ENCODE assay signal across 10 cellular contexts in genomic region chr2:3563521-3563976, GRCh38. TPM values are rescaled to one million over a fixed set of nuclear protein-coding genes. Genes with fewer than 3 reads are reported as not detected.
DNase-seq lines count a peak whose midpoint lies in the region; ATAC-seq and TF ChIP-seq lines count a peak whose summit lies in the region.
"Had no signal": no experiment of that assay in that cellular context is flagged by ENCODE, and none has a peak within 500 bp of the region (broad histone marks: within the 10 kb centered on the region; RNA-seq: fewer than 3 reads in every experiment).

No MANE protein-coding gene starts in this region.

- H3K4me3 Mint-ChIP-seq in activated T-cell treated with anti-CD3 and anti-CD28 coated beads, Interleukin-2, amount 50 U/mL, for 24 hours, result no peak overlapping the region
- H3K4me3 Mint-ChIP-seq in activated T-cell treated with anti-CD3 and anti-CD28 coated beads, Interleukin-2, amount 50 U/mL, for 4 hours, result no peak overlapping the region
- peak overlapping the region; percentile 77 for H3K4me3 Mint-ChIP-seq in stimulated activated memory B cell treated with anti-CD40 and anti-IgM and Interleukin-4, amounts not matched to agents 10 μg/mL and 1 μg/mL and 100 μg/mL, for 72 hours

- intact Hi-C loops in transverse colon (cut with DNase I; ENCODE audit: low total_unique reads), result no loop called here

- no peak for TF ChIP-seq EP300 in transverse colon (IDR thresholded peaks at IDR 0.05; ENCODE audit: low read depth)

- H3K27me3 Mint-ChIP-seq in activated T-cell treated with anti-CD3 and anti-CD28 coated beads, Interleukin-2, amount 50 U/mL, for 24 hours, result no peaks in the 10 kb centered on the region
- H3K27me3 Mint-ChIP-seq in activated T-cell treated with anti-CD3 and anti-CD28 coated beads, Interleukin-2, amount 50 U/mL, for 4 hours (ENCODE audit: low read depth), result no peaks in the 10 kb centered on the region
- H3K27me3 Mint-ChIP-seq in stimulated activated memory B cell treated with anti-CD40 and anti-IgM and Interleukin-4, amounts not matched to agents 10 μg/mL and 1 μg/mL and 100 μg/mL, for 72 hours, result no peaks in the 10 kb centered on the region

- H3K9me3 ChIP-seq in transverse colon, result no peaks in the 10 kb centered on the region

- H3K27me3 ChIP-seq in transverse colon, result no peaks in the 10 kb centered on the region

- WGBS in transverse colon (ENCODE audit: low coverage in 1 of 2), 2 donors, result 79% methylated on average over 5 of the region's 5 CpGs; no CpG with 5 or more reads in 1 of the 2 donors

- no peak for ATAC-seq in activated T-cell treated with anti-CD3 and anti-CD28 coated beads, Interleukin-2, amount 50 U/mL, for 4 hours
- ATAC-seq in GM21737 (IDR thresholded peaks at IDR 0.05; ENCODE audit: unreplicated experiment), result peak; percentile 41
- peak; percentile 52 for ATAC-seq in HG03196 (IDR thresholded peaks at IDR 0.05; ENCODE audit: unreplicated experiment)
- peak; percentile 77 for ATAC-seq in stimulated activated memory B cell treated with anti-CD40 and anti-IgM and Interleukin-4, amounts not matched to agents 10 μg/mL and 1 μg/mL and 100 μg/mL, for 72 hours
- ATAC-seq in stimulated activated naive CD8-positive, alpha-beta T cell treated with anti-CD3 and anti-CD28 coated beads, Interleukin-15, Interleukin-2, amounts not matched to agents 100 U/mL and 50 U/mL, for 24 hours, result no peak

- peaks cover 20% of the 10 kb centered on the region for H3K4me1 Mint-ChIP-seq in activated T-cell treated with anti-CD3 and anti-CD28 coated beads, Interleukin-2, amount 50 U/mL, for 24 hours (ENCODE audit: low read depth)
- H3K4me1 Mint-ChIP-seq in activated T-cell treated with anti-CD3 and anti-CD28 coated beads, Interleukin-2, amount 50 U/mL, for 4 hours (ENCODE audit: low read depth), result peaks cover 9% of the 10 kb centered on the region
- H3K4me1 Mint-ChIP-seq in stimulated activated memory B cell treated with anti-CD40 and anti-IgM and Interleukin-4, amounts not matched to agents 10 μg/mL and 1 μg/mL and 100 μg/mL, for 72 hours, result peaks cover 55% of the 10 kb centered on the region

- TF ChIP-seq POLR2A in transverse colon (IDR thresholded peaks at IDR 0.05), result no peak

- H3K4me1 ChIP-seq in transverse colon, result peaks cover 5 to 7% (median 6%) of the 10 kb centered on the region in 4 donors

- DNase-seq in activated T-cell treated with anti-CD3 and anti-CD28 coated beads, Interleukin-2, amount 50 U/mL, for 24 hours, result no peak
- DNase-seq in activated T-cell treated with anti-CD3 and anti-CD28 coated beads, Interleukin-2, amount 50 U/mL, for 4 hours, result no peak
- no peak for DNase-seq in stimulated activated naive CD8-positive, alpha-beta T cell treated with anti-CD3 and anti-CD28 coated beads, Interleukin-15, Interleukin-2, amounts not matched to agents 100 U/mL and 50 U/mL, for 24 hours
- no peak for DNase-seq in H4 (ENCODE audit: low spot score)
- no peak for DNase-seq in transverse colon
- DNase-seq: amygdala had no signal

- no peaks in the 10 kb centered on the region for H3K36me3 ChIP-seq in transverse colon

- H3K27ac Mint-ChIP-seq in activated T-cell treated with anti-CD3 and anti-CD28 coated beads, Interleukin-2, amount 50 U/mL, for 24 hours, result peak overlapping the region; percentile 40
- H3K27ac Mint-ChIP-seq in stimulated activated memory B cell treated with anti-CD40 and anti-IgM and Interleukin-4, amounts not matched to agents 10 μg/mL and 1 μg/mL and 100 μg/mL, for 72 hours, result peak overlapping the region; percentile 99

- H3K36me3 Mint-ChIP-seq in activated T-cell treated with anti-CD3 and anti-CD28 coated beads, Interleukin-2, amount 50 U/mL, for 24 hours (ENCODE audit: low read depth), result peaks cover 38% of the 10 kb centered on the region
- H3K36me3 Mint-ChIP-seq in activated T-cell treated with anti-CD3 and anti-CD28 coated beads, Interleukin-2, amount 50 U/mL, for 4 hours (ENCODE audit: insufficient read depth), result no peaks in the 10 kb centered on the region
- H3K36me3 Mint-ChIP-seq in stimulated activated memory B cell treated with anti-CD40 and anti-IgM and Interleukin-4, amounts not matched to agents 10 μg/mL and 1 μg/mL and 100 μg/mL, for 72 hours, result peaks cover 22% of the 10 kb centered on the region

- no peaks in the 10 kb centered on the region for H3K9me3 Mint-ChIP-seq in activated T-cell treated with anti-CD3 and anti-CD28 coated beads, Interleukin-2, amount 50 U/mL, for 24 hours
- no peaks in the 10 kb centered on the region for H3K9me3 Mint-ChIP-seq in activated T-cell treated with anti-CD3 and anti-CD28 coated beads, Interleukin-2, amount 50 U/mL, for 4 hours
- H3K9me3 Mint-ChIP-seq in stimulated activated memory B cell treated with anti-CD40 and anti-IgM and Interleukin-4, amounts not matched to agents 10 μg/mL and 1 μg/mL and 100 μg/mL, for 72 hours, result no peaks in the 10 kb centered on the region

- in situ Hi-C loops in transverse colon (cut with MboI; ENCODE audit: low pct_ligation_motif_present in 1 of 4, low pct_unique_long_range_greater_than_20kb in 1 of 4, low sequenced_read_pairs in 3 of 4), result no loop called here

- no peak for TF ChIP-seq CTCF in transverse colon (IDR thresholded peaks at IDR 0.05)

- H3K4me3 ChIP-seq in transverse colon, result no peak overlapping the region

- H3K27ac ChIP-seq in transverse colon, result no peak overlapping the region
- H3K27ac ChIP-seq: HL-60 had no signal

RNA-seq across cellular contexts. Expression of gene RNASEH1, which starts 5.4 kb away (rescaled TPM):
- total RNA-seq in activated T-cell treated with anti-CD3 and anti-CD28 coated beads, Interleukin-2, amount 50 U/mL, for 4 hours, result 10 to 100 TPM; 34.0 to 36.7 (median 36.0) TPM
- 21.9 and 28.1 TPM in 2 replicates for total RNA-seq in H4 (2014; rRNA removed; shearing (Covaris generic))
- total RNA-seq in transverse colon, result 10 to 100 TPM in 2 of 4 donors, 1 to 10 TPM in 2; 7.4 to 12.4 (median 11.0) TPM

RNA-seq across cellular contexts. Expression of gene RPS7, which starts 11.5 kb away (rescaled TPM):
- total RNA-seq in activated T-cell treated with anti-CD3 and anti-CD28 coated beads, Interleukin-2, amount 50 U/mL, for 4 hours, result 1,000 to 10,000 TPM; 1,876 to 2,075 (median 2,071) TPM
- 1,849 and 2,203 TPM in 2 replicates for total RNA-seq in H4 (2014; rRNA removed; shearing (Covaris generic))
- total RNA-seq in transverse colon, result 1,000 to 10,000 TPM; 1,279 to 3,433 (median 2,045) TPM

RNA-seq across cellular contexts. Expression of gene COLEC11, which starts 31.4 kb away (rescaled TPM):
- total RNA-seq in activated T-cell treated with anti-CD3 and anti-CD28 coated beads, Interleukin-2, amount 50 U/mL, for 4 hours, result under 1 TPM in 2 of 3 donors, not detected in 1; 0.28 to 0.43 TPM
- total RNA-seq in H4 (2014; rRNA removed; shearing (Covaris generic)), result not detected in 2 replicates
- total RNA-seq in transverse colon, result 1 to 10 TPM in 2 of 4 donors, not detected in 2; 1.6 to 2.0 TPM

RNA-seq across cellular contexts. Expression of gene ADI1, which starts 44.2 kb away (rescaled TPM):
- 10 to 100 TPM; 25.6 to 28.4 (median 25.7) TPM for total RNA-seq in activated T-cell treated with anti-CD3 and anti-CD28 coated beads, Interleukin-2, amount 50 U/mL, for 4 hours
- total RNA-seq in H4 (2014; rRNA removed; shearing (Covaris generic)), result 39.1 and 46.7 TPM in 2 replicates
- 100 to 1,000 TPM in 1 of 4 donors, 10 to 100 TPM in 3; 44.1 to 110 (median 78.1) TPM for total RNA-seq in transverse colon

Comparison
In these comparisons a context has a peak if more than half of its experiments do, and no peak if none do; other contexts are left out.
1. ATAC-seq: peak in GM21737 (single experiment), HG03196 (single experiment) and stimulated activated memory B cell treated with anti-CD40 and anti-IgM and Interleukin-4, amounts not matched to agents 10 μg/mL and 1 μg/mL and 100 μg/mL, for 72 hours (single experiment); none in activated T-cell treated with anti-CD3 and anti-CD28 coated beads, Interleukin-2, amount 50 U/mL, for 4 hours (0 of 2) and stimulated activated naive CD8-positive, alpha-beta T cell treated with anti-CD3 and anti-CD28 coated beads, Interleukin-15, Interleukin-2, amounts not matched to agents 100 U/mL and 50 U/mL, for 24 hours (single experiment).